In genomic region chr11:19762266-19762665, GRCh38 we compare ENCODE assay signal across 29 cellular contexts.
"Had no signal": no experiment of that assay in that cellular context is flagged by ENCODE, and none has a peak within 500 bp of the region (broad histone marks: within the 10 kb centered on the region; RNA-seq: fewer than 3 reads in every experiment).

No MANE protein-coding gene starts in this region.

- ATAC-seq: naive thymus-derived CD8-positive, alpha-beta T cell; natural killer cell treated with Interleukin-12 subunit alpha and Interleukin-12 subunit beta and Interleukin-15 and Interleukin-18, amount 100 ng/mL, for 72 hours; psoas muscle; right cardiac atrium; right lobe of liver; stimulated activated effector memory CD8-positive, alpha-beta T cell treated with anti-CD3 and anti-CD28 coated beads, Interleukin-12 subunit alpha, Interleukin-12 subunit beta, amount 100 ng/mL, for 72 hours; stimulated activated naive B cell treated with anti-CD40 and anti-IgM and Interleukin-4, amounts not matched to agents 10 μg/mL and 1 μg/mL and 100 μg/mL, for 72 hours; upper lobe of right lung had no signal

- H3K4me3 ChIP-seq: ovary, psoas muscle, right lobe of liver, sigmoid colon, stomach, thoracic aorta, thyroid gland, tibial nerve, upper lobe of right lung, uterus had no signal

- H3K9me3 Mint-ChIP-seq: naive thymus-derived CD8-positive, alpha-beta T cell; natural killer cell treated with Interleukin-12 subunit alpha and Interleukin-12 subunit beta and Interleukin-15 and Interleukin-18, amount 100 ng/mL, for 72 hours; nephron progenitor cell; neural crest cell; stimulated activated effector memory CD8-positive, alpha-beta T cell treated with anti-CD3 and anti-CD28 coated beads, Interleukin-12 subunit alpha, Interleukin-12 subunit beta, amount 100 ng/mL, for 72 hours; stimulated activated naive B cell treated with anti-CD40 and anti-IgM and Interleukin-4, amounts not matched to agents 10 μg/mL and 1 μg/mL and 100 μg/mL, for 72 hours; stimulated activated naive CD8-positive, alpha-beta T cell treated with anti-CD3 and anti-CD28 coated beads, Interleukin-15, Interleukin-2, amounts not matched to agents 100 ng/mL and 50 ng/mL, for 24 hours; type B pancreatic cell had no signal

- H3K27ac ChIP-seq: ovary, parathyroid adenoma, psoas muscle, right lobe of liver, stomach, thyroid gland, tibial nerve, upper lobe of right lung, uterus had no signal

- H3K79me2 ChIP-seq: parathyroid adenoma had no signal

- H3K9me3 ChIP-seq: ovary, psoas muscle, right lobe of liver, sigmoid colon, stomach, thoracic aorta, thyroid gland, tibial nerve, upper lobe of right lung, uterus had no signal

- H3K4me1 Mint-ChIP-seq: stimulated activated effector memory CD8-positive, alpha-beta T cell treated with anti-CD3 and anti-CD28 coated beads, Interleukin-12 subunit alpha, Interleukin-12 subunit beta, amount 100 ng/mL, for 72 hours; stimulated activated naive B cell treated with anti-CD40 and anti-IgM and Interleukin-4, amounts not matched to agents 10 μg/mL and 1 μg/mL and 100 μg/mL, for 72 hours had no signal

- DNase-seq: naive thymus-derived CD8-positive, alpha-beta T cell; nephron progenitor cell; occipital lobe; ovary; posterior cingulate gyrus; psoas muscle; right cardiac atrium; right lobe of liver; sigmoid colon; small intestine; stimulated activated CD4-positive, alpha-beta T cell treated with anti-CD3 and anti-CD28 coated beads, Interleukin-15, amount 100 ng/mL, for 24 hours; stimulated activated CD4-positive, alpha-beta T cell treated with anti-CD3 and anti-CD28 coated beads, Interleukin-2, amount 100 ng/mL, for 24 hours; stimulated activated CD4-positive, alpha-beta T cell treated with anti-CD3 and anti-CD28 coated beads, Interleukin-2, amount 100 ng/mL, for 48 hours; stimulated activated CD4-positive, alpha-beta T cell treated with anti-CD3 and anti-CD28 coated beads, Interleukin-4, amount 100 ng/mL, for 24 hours; stimulated activated naive B cell treated with anti-CD40 and anti-IgM and Interleukin-4, amounts not matched to agents 10 μg/mL and 1 μg/mL and 100 μg/mL, for 72 hours; stimulated activated naive CD4-positive, alpha-beta T cell treated with Interleukin-2 at 50 U/mL for 16 hours; stomach; thyroid gland; upper lobe of right lung; uterus had no signal

- H3K36me3 Mint-ChIP-seq: naive thymus-derived CD8-positive, alpha-beta T cell; natural killer cell treated with Interleukin-12 subunit alpha and Interleukin-12 subunit beta and Interleukin-15 and Interleukin-18, amount 100 ng/mL, for 72 hours; stimulated activated effector memory CD8-positive, alpha-beta T cell treated with anti-CD3 and anti-CD28 coated beads, Interleukin-12 subunit alpha, Interleukin-12 subunit beta, amount 100 ng/mL, for 72 hours; stimulated activated naive B cell treated with anti-CD40 and anti-IgM and Interleukin-4, amounts not matched to agents 10 μg/mL and 1 μg/mL and 100 μg/mL, for 72 hours had no signal

- H3K27ac Mint-ChIP-seq: naive thymus-derived CD8-positive, alpha-beta T cell; natural killer cell treated with Interleukin-12 subunit alpha and Interleukin-12 subunit beta and Interleukin-15 and Interleukin-18, amount 100 ng/mL, for 72 hours; nephron progenitor cell; progenitor cell of endocrine pancreas; stimulated activated effector memory CD8-positive, alpha-beta T cell treated with anti-CD3 and anti-CD28 coated beads, Interleukin-12 subunit alpha, Interleukin-12 subunit beta, amount 100 ng/mL, for 72 hours; stimulated activated naive B cell treated with anti-CD40 and anti-IgM and Interleukin-4, amounts not matched to agents 10 μg/mL and 1 μg/mL and 100 μg/mL, for 72 hours; stimulated activated naive CD8-positive, alpha-beta T cell treated with anti-CD3 and anti-CD28 coated beads, Interleukin-15, Interleukin-2, amounts not matched to agents 100 ng/mL and 50 ng/mL, for 24 hours; type B pancreatic cell had no signal

- H3K9ac ChIP-seq: parathyroid adenoma had no signal

- H3K4me3 Mint-ChIP-seq: naive thymus-derived CD8-positive, alpha-beta T cell; natural killer cell treated with Interleukin-12 subunit alpha and Interleukin-12 subunit beta and Interleukin-15 and Interleukin-18, amount 100 ng/mL, for 72 hours; nephron progenitor cell; neural crest cell; stimulated activated effector memory CD8-positive, alpha-beta T cell treated with anti-CD3 and anti-CD28 coated beads, Interleukin-12 subunit alpha, Interleukin-12 subunit beta, amount 100 ng/mL, for 72 hours; stimulated activated naive B cell treated with anti-CD40 and anti-IgM and Interleukin-4, amounts not matched to agents 10 μg/mL and 1 μg/mL and 100 μg/mL, for 72 hours; stimulated activated naive CD8-positive, alpha-beta T cell treated with anti-CD3 and anti-CD28 coated beads, Interleukin-15, Interleukin-2, amounts not matched to agents 100 ng/mL and 50 ng/mL, for 24 hours; type B pancreatic cell had no signal

- H3K27me3 ChIP-seq: ovary, right lobe of liver, sigmoid colon, stomach, thyroid gland, tibial nerve, upper lobe of right lung, uterus had no signal

- H3K4me1 ChIP-seq: parathyroid adenoma, psoas muscle, right lobe of liver, upper lobe of right lung, uterus had no signal

- H3K36me3 ChIP-seq: ovary, right lobe of liver, sigmoid colon, stomach, thyroid gland, upper lobe of right lung, uterus had no signal

- H2AFZ ChIP-seq: parathyroid adenoma had no signal
